Comparison of ENCODE assay signal across 8 cellular contexts in the genomic region with DNA sequence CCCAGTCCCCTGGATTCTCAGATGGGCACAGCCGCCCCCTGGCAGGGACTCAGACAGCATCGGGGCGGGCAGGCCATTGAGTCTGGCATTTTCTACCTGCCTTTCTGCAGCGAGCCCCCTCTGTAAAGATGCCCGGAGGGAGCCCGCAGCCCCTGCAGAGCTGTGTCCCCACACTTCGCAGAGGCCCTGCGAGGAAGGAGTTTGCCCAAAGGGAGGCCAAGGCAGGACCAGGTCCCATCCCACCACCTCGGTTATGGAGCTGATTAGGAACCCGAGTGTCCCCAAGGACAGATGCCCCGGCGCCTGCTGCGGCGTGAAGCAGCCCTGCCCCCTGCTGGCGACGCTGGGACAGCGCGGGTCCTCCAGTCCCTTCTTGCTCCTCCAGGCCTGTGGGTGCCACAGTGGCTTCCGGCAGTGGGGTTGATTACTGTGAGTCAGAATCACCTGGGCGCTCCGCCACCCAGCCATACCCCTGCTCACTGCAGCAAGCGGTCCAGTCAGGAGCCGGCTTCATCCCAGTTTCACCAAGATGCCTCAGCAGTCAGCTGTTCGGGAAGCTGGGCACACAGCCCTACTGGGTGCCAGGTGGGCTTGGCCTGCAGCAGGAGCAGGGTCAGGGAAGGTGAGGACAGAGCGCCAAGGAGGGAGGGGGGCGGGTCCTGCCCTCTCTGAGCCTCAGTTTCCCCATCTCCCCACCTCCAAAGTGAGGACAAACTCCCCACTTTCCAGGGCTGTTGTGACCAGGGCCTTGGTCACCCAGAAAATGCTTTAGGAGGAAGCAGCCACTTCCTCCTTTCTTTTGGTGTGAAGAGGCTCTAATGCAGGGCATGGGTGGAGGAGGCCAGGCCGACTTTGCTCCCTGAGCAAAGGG.
A peak's percentile ranks its signal among the peaks of the same experiment; 100 is the strongest.
DNase-seq lines count a peak whose midpoint lies in the region; ATAC-seq and TF ChIP-seq lines count a peak whose summit lies in the region.

No MANE protein-coding gene starts in this region.

- no peak for TF ChIP-seq POLR2A in breast epithelium (IDR thresholded peaks at IDR 0.05)
- TF ChIP-seq POLR2A in GM18505 (IDR thresholded peaks at IDR 0.05; ENCODE audit: borderline replicate concordance, extremely low read depth, insufficient read depth, insufficient read length): no peak

- H3K27me3 ChIP-seq in breast epithelium: peaks cover 0 to 6% of the 10 kb centered on the region in 2 donors

- ATAC-seq in HG03045 (IDR thresholded peaks at IDR 0.05; ENCODE audit: unreplicated experiment): peak; percentile 71
- ATAC-seq in GM18505 (IDR thresholded peaks at IDR 0.05; ENCODE audit: unreplicated experiment): no peak

- peak overlapping the region in 1 of 2 donors; percentile 44 for H3K27ac ChIP-seq in breast epithelium

- intact Hi-C loops in breast epithelium (cut with DNase I; ENCODE audit: low total_unique reads): loop anchor here (2.0 kb wide), 1 partner anchor 273 kb away; no protein-coding TSS in a partner anchor

- peak overlapping the region in 1 of 3 donors; percentile 15 for H3K4me3 ChIP-seq in breast epithelium

- TF ChIP-seq CTCF in GM12873 (IDR thresholded peaks at IDR 0.05; ENCODE audit: insufficient read depth, low read depth, low read length, missing control alignments) (peak; percentile 99), breast epithelium (IDR thresholded peaks at IDR 0.05) (peak; percentile 97 to 99 (median 99))

- no peaks in the 10 kb centered on the region for H3K36me3 ChIP-seq in breast epithelium

- H3K9me3 ChIP-seq in breast epithelium: peaks cover 0 to 4% of the 10 kb centered on the region in 2 donors

- H3K4me1 ChIP-seq in breast epithelium: peaks cover 11 to 13% of the 10 kb centered on the region in 2 donors

- DNase-seq in NCI-H2196 (lab: John Stamatoyannopoulos, UW; ENCODE audit: unreplicated experiment) (peak; percentile 89), breast epithelium (ENCODE audit: low spot score in 2 of 2) (peak; percentile 88 to 93), islet precursor cell (peak; percentile 95)
- DNase-seq in activated CD4-positive, CD25-positive, alpha-beta regulatory T cell (lab: John Stamatoyannopoulos, UW): peak; percentile 71 to 80 (median 78)
- peak; percentile 73 to 79 for DNase-seq in stimulated activated CD4-positive, alpha-beta T cell treated with anti-CD3 and anti-CD28 coated beads, Interleukin-15, amount 100 ng/mL, for 1 hour (ENCODE audit: low read depth in 1 of 2, low spot score in 1 of 2)
